15 cellular contexts compared by ENCODE assay signal in the genomic region with DNA sequence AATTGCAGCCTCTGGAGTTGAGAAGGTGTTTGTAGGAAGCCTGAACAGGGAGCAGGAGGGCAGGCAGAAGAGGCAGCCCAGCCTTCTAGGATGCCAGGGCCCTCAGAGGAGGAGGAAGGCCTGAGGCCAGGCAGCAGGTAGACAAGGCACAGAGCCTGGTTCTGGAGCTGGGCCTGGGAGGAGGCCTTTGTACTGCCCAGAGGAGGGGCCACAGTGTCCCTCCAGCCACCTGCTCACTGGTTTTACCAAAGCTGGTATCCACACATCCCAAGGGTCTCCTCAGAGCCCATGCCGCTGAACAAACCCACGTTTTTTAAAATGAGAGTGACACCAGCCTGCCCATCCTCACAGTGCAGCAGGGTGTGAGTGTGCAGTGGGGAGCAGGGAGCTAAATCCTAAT.
DNase-seq lines count a peak whose midpoint lies in the region; ATAC-seq, FAIRE-seq and TF ChIP-seq lines count a peak whose summit lies in the region.
"Had no signal": no experiment of that assay in that cellular context is flagged by ENCODE, and none has a peak within 500 bp of the region (broad histone marks: within the 10 kb centered on the region; RNA-seq: fewer than 3 reads in every experiment).

No MANE protein-coding gene starts in this region.

- in situ Hi-C loops in transverse colon (cut with MboI; ENCODE audit: low pct_ligation_motif_present in 1 of 4, low pct_unique_long_range_greater_than_20kb in 1 of 4, low sequenced_read_pairs in 3 of 4) = no loop called here

- no peak overlapping the region for H3K27ac Mint-ChIP-seq in activated naive CD8-positive, alpha-beta T cell treated with anti-CD3 and anti-CD28 coated beads, Interleukin-2, amount 10 ng/mL, durations not matched to agents 7 days and 5 days
- no peak overlapping the region for H3K27ac Mint-ChIP-seq in activated naive CD8-positive, alpha-beta T cell treated with anti-CD3 and anti-CD28 coated beads, Interleukin-2, amount 50 U/mL, for 24 hours
- H3K27ac Mint-ChIP-seq in naive thymus-derived CD4-positive, alpha-beta T cell = peak overlapping the region in 7 of 9 donors; percentile 1 to 83 (median 58)
- H3K27ac Mint-ChIP-seq: activated naive CD8-positive, alpha-beta T cell treated with anti-CD3 and anti-CD28 coated beads for 36 hours had no signal

- WGBS in adrenal gland, 4 donors = 83 to 91% (median 87%) methylated on average over 2 of the region's 2 CpGs
- 43% methylated on average over 2 of the region's 2 CpGs; no CpG with 5 or more reads in 1 of the 2 donors for WGBS in transverse colon (ENCODE audit: low coverage in 1 of 2), 2 donors

- TF ChIP-seq EP300 in transverse colon (IDR thresholded peaks at IDR 0.05; ENCODE audit: low read depth) = no peak

- peak; percentile 25 for ATAC-seq in activated naive CD8-positive, alpha-beta T cell treated with anti-CD3 and anti-CD28 coated beads, Interleukin-2, amount 10 ng/mL, durations not matched to agents 7 days and 5 days (ENCODE audit: low read depth)
- ATAC-seq in activated naive CD8-positive, alpha-beta T cell treated with anti-CD3 and anti-CD28 coated beads, Interleukin-2, amount 50 U/mL, for 24 hours = no peak
- no peak for ATAC-seq in naive thymus-derived CD4-positive, alpha-beta T cell
- ATAC-seq in GM18858 (IDR thresholded peaks at IDR 0.05; ENCODE audit: unreplicated experiment) = no peak

- intact Hi-C loops in adrenal gland (cut with DNase I) (no loop called here), transverse colon (cut with DNase I; ENCODE audit: low total_unique reads) (no loop called here)
- intact Hi-C loops in naive thymus-derived CD4-positive, alpha-beta T cell (cut with micrococcal nuclease) = loop anchor here in 1 of 2 donors (2.0 to 10.0 kb wide), 2 partner anchors 26 to 354 kb away; a partner anchor contains a TSS

- H3K4me1 ChIP-seq in adrenal gland (replicated peaks in 1 of 2) (peaks cover 55 to 56% of the 10 kb centered on the region in 2 donors), transverse colon (peaks cover 30 to 48% (median 38%) of the 10 kb centered on the region in 4 donors)
- peaks cover 0 to 13% of the 10 kb centered on the region in 2 donors for H3K4me1 ChIP-seq in naive thymus-derived CD4-positive, alpha-beta T cell (ENCODE audit: control insufficient read depth in 2 of 2, insufficient read depth in 2 of 2, low read length in 2 of 2)

- no peak for FAIRE-seq in frontal cortex (lab: Jason Lieb, UNC)
- FAIRE-seq: colon had no signal

- no peak for DNase-seq in activated naive CD8-positive, alpha-beta T cell treated with anti-CD3 and anti-CD28 coated beads, Interleukin-2, amount 10 ng/mL, durations not matched to agents 7 days and 5 days
- DNase-seq in activated naive CD8-positive, alpha-beta T cell treated with anti-CD3 and anti-CD28 coated beads, Interleukin-2, amount 50 U/mL, for 24 hours = no peak
- DNase-seq in adrenal gland (no peak), transverse colon (peak; percentile 44), cerebellar cortex (ENCODE audit: low spot score) (no peak), frontal cortex (ENCODE audit: low spot score in 2 of 2) (no peak)
- DNase-seq in naive thymus-derived CD4-positive, alpha-beta T cell = peak in 1 of 9 donors; percentile 10
- DNase-seq: DMS 273 treated with DMSO at 0.1 percent for 48 hours, KG1, NCI-H524 had no signal

- POLR2A ChIA-PET in activated naive CD8-positive, alpha-beta T cell treated with anti-CD3 and anti-CD28 coated beads, Interleukin-2, amount 10 ng/mL, durations not matched to agents 7 days and 5 days (lab: Charles Lee) = interaction anchor here (1.3 kb wide), 1 partner anchor 9 kb away, joined by 9 read pairs; no protein-coding TSS in a partner anchor
- POLR2A ChIA-PET in naive thymus-derived CD4-positive, alpha-beta T cell (lab: Charles Lee) = interaction anchor here (0.5 to 0.6 kb wide), 3 partner anchors 163 to 884 kb away, joined by 3 to 4 read pairs (median 3); no protein-coding TSS in a partner anchor

- H3K27me3 ChIP-seq in adrenal gland = no peaks in the 10 kb centered on the region
- H3K27me3 ChIP-seq in naive thymus-derived CD4-positive, alpha-beta T cell (ENCODE audit: control insufficient read depth in 2 of 2, insufficient read depth in 2 of 2, low read length in 2 of 2) = no peaks in the 10 kb centered on the region
- H3K27me3 ChIP-seq in transverse colon = no peaks in the 10 kb centered on the region

- H3K4me3 Mint-ChIP-seq in activated naive CD8-positive, alpha-beta T cell treated with anti-CD3 and anti-CD28 coated beads, Interleukin-2, amount 10 ng/mL, durations not matched to agents 7 days and 5 days = no peak overlapping the region
- no peak overlapping the region for H3K4me3 Mint-ChIP-seq in activated naive CD8-positive, alpha-beta T cell treated with anti-CD3 and anti-CD28 coated beads, Interleukin-2, amount 50 U/mL, for 24 hours
- peak overlapping the region in 9 of 10 donors; percentile 33 to 77 (median 65) for H3K4me3 Mint-ChIP-seq in naive thymus-derived CD4-positive, alpha-beta T cell
- H3K4me3 Mint-ChIP-seq: activated naive CD8-positive, alpha-beta T cell treated with anti-CD3 and anti-CD28 coated beads for 36 hours had no signal

- TF ChIP-seq POLR2A in adrenal gland (IDR thresholded peaks at IDR 0.05) = no peak
- TF ChIP-seq POLR2A in transverse colon (IDR thresholded peaks at IDR 0.05) = no peak

- peak overlapping the region; percentile 44 to 96 (median 68) for H3K27ac ChIP-seq in adrenal gland
- H3K27ac ChIP-seq in naive thymus-derived CD4-positive, alpha-beta T cell (ENCODE audit: low read depth, low read length) = no peak overlapping the region
- peak overlapping the region; percentile 85 to 91 (median 88) for H3K27ac ChIP-seq in transverse colon

- no peaks in the 10 kb centered on the region for H3K9me3 Mint-ChIP-seq in activated naive CD8-positive, alpha-beta T cell treated with anti-CD3 and anti-CD28 coated beads, Interleukin-2, amount 10 ng/mL, durations not matched to agents 7 days and 5 days
- no peaks in the 10 kb centered on the region for H3K9me3 Mint-ChIP-seq in activated naive CD8-positive, alpha-beta T cell treated with anti-CD3 and anti-CD28 coated beads, Interleukin-2, amount 50 U/mL, for 24 hours
- H3K9me3 Mint-ChIP-seq in naive thymus-derived CD4-positive, alpha-beta T cell = peaks cover 0 to 3% (median 0%) of the 10 kb centered on the region in 11 donors
- H3K9me3 Mint-ChIP-seq: activated naive CD8-positive, alpha-beta T cell treated with anti-CD3 and anti-CD28 coated beads for 36 hours had no signal

- peaks cover 14% of the 10 kb centered on the region for H3K4me1 Mint-ChIP-seq in activated naive CD8-positive, alpha-beta T cell treated with anti-CD3 and anti-CD28 coated beads, Interleukin-2, amount 10 ng/mL, durations not matched to agents 7 days and 5 days
- H3K4me1 Mint-ChIP-seq in activated naive CD8-positive, alpha-beta T cell treated with anti-CD3 and anti-CD28 coated beads, Interleukin-2, amount 50 U/mL, for 24 hours = peaks cover 13% of the 10 kb centered on the region
- peaks cover 17 to 30% (median 25%) of the 10 kb centered on the region in 7 donors for H3K4me1 Mint-ChIP-seq in naive thymus-derived CD4-positive, alpha-beta T cell

- H3K9me3 ChIP-seq in adrenal gland (replicated peaks in 1 of 3) = no peaks in the 10 kb centered on the region
- no peaks in the 10 kb centered on the region for H3K9me3 ChIP-seq in naive thymus-derived CD4-positive, alpha-beta T cell (ENCODE audit: control insufficient read depth in 2 of 3, low read length in 3 of 3)
- H3K9me3 ChIP-seq in transverse colon = no peaks in the 10 kb centered on the region
- H3K9me3 ChIP-seq: esophagus muscularis mucosa, thoracic aorta had no signal

- TF ChIP-seq CTCF in adrenal gland (IDR thresholded peaks at IDR 0.05) (no peak), transverse colon (IDR thresholded peaks at IDR 0.05) (no peak)

- peaks cover 14% of the 10 kb centered on the region for H3K27me3 Mint-ChIP-seq in activated naive CD8-positive, alpha-beta T cell treated with anti-CD3 and anti-CD28 coated beads, Interleukin-2, amount 10 ng/mL, durations not matched to agents 7 days and 5 days
- H3K27me3 Mint-ChIP-seq in activated naive CD8-positive, alpha-beta T cell treated with anti-CD3 and anti-CD28 coated beads, Interleukin-2, amount 50 U/mL, for 24 hours = peaks cover 2% of the 10 kb centered on the region
- peaks cover 0 to 10% (median 0%) of the 10 kb centered on the region in 5 donors for H3K27me3 Mint-ChIP-seq in naive thymus-derived CD4-positive, alpha-beta T cell
- H3K27me3 Mint-ChIP-seq: activated naive CD8-positive, alpha-beta T cell treated with anti-CD3 and anti-CD28 coated beads for 36 hours had no signal

- H3K36me3 Mint-ChIP-seq in activated naive CD8-positive, alpha-beta T cell treated with anti-CD3 and anti-CD28 coated beads, Interleukin-2, amount 10 ng/mL, durations not matched to agents 7 days and 5 days = no peaks in the 10 kb centered on the region
- no peaks in the 10 kb centered on the region for H3K36me3 Mint-ChIP-seq in activated naive CD8-positive, alpha-beta T cell treated with anti-CD3 and anti-CD28 coated beads, Interleukin-2, amount 50 U/mL, for 24 hours (ENCODE audit: low read depth)
- H3K36me3 Mint-ChIP-seq in naive thymus-derived CD4-positive, alpha-beta T cell = no peaks in the 10 kb centered on the region
- H3K36me3 Mint-ChIP-seq: activated naive CD8-positive, alpha-beta T cell treated with anti-CD3 and anti-CD28 coated beads for 36 hours had no signal

- CTCF ChIA-PET in naive thymus-derived CD4-positive, alpha-beta T cell (lab: Charles Lee) = no interaction called here

- H3K36me3 ChIP-seq in adrenal gland (replicated peaks in 1 of 2) = no peaks in the 10 kb centered on the region
- no peaks in the 10 kb centered on the region for H3K36me3 ChIP-seq in naive thymus-derived CD4-positive, alpha-beta T cell (ENCODE audit: control insufficient read depth in 2 of 3, insufficient read depth in 3 of 3, low read length in 3 of 3)
- H3K36me3 ChIP-seq in transverse colon = no peaks in the 10 kb centered on the region
- H3K36me3 ChIP-seq: esophagus muscularis mucosa, thoracic aorta had no signal

- H3K4me3 ChIP-seq in adrenal gland = no peak overlapping the region
- H3K4me3 ChIP-seq in naive thymus-derived CD4-positive, alpha-beta T cell (ENCODE audit: low read length) = no peak overlapping the region
- no peak overlapping the region for H3K4me3 ChIP-seq in transverse colon
- H3K4me3 ChIP-seq: esophagus muscularis mucosa, thoracic aorta had no signal

Comparison
In these comparisons a context has a peak if more than half of its experiments do, and no peak if none do; other contexts are left out.
1. H3K27ac Mint-ChIP-seq: peak in naive thymus-derived CD4-positive, alpha-beta T cell (7 of 9); none in activated naive CD8-positive, alpha-beta T cell treated with anti-CD3 and anti-CD28 coated beads, Interleukin-2, amount 10 ng/mL, durations not matched to agents 7 days and 5 days (single experiment) and activated naive CD8-positive, alpha-beta T cell treated with anti-CD3 and anti-CD28 coated beads, Interleukin-2, amount 50 U/mL, for 24 hours (single experiment).
2. H3K4me3 Mint-ChIP-seq: peak in naive thymus-derived CD4-positive, alpha-beta T cell (9 of 10); none in activated naive CD8-positive, alpha-beta T cell treated with anti-CD3 and anti-CD28 coated beads, Interleukin-2, amount 10 ng/mL, durations not matched to agents 7 days and 5 days (single experiment) and activated naive CD8-positive, alpha-beta T cell treated with anti-CD3 and anti-CD28 coated beads, Interleukin-2, amount 50 U/mL, for 24 hours (single experiment).